In genomic region chr1:31788825-31789256, GRCh38 we compare ENCODE assay signal across 8 cellular contexts. TPM values are rescaled to one million over a fixed set of nuclear protein-coding genes. Genes with fewer than 3 reads are reported as not detected.
DNase-seq lines count a peak whose midpoint lies in the region; ATAC-seq and TF ChIP-seq lines count a peak whose summit lies in the region.

No MANE protein-coding gene starts in this region.

- H3K4me1 Mint-ChIP-seq in activated CD8-positive, alpha-beta memory T cell treated with anti-CD3 and anti-CD28 coated beads, Interleukin-2, amount 10 ng/mL, durations not matched to agents 7 days and 5 days = peaks cover 11% of the 10 kb centered on the region
- H3K4me1 Mint-ChIP-seq in dendritic cell treated with granulocyte-macrophage colony-stimulating factor and Interleukin-4, amounts not matched to agents 40 ng/mL and 50 ng/mL, for 4 days (ENCODE audit: low read depth) = peaks cover 20% of the 10 kb centered on the region

- in situ Hi-C loops in Panc1 (cut with HindIII; ENCODE audit: low pct_unique_long_range_greater_than_20kb, low sequenced_read_pairs) = no loop called here

- intact Hi-C loops in Panc1 (cut with micrococcal nuclease; ENCODE audit: unreplicated experiment) = loop anchor here (1.0 to 10.0 kb wide), 2 partner anchors 126 to 224 kb away; no protein-coding TSS in a partner anchor
- intact Hi-C loops in dendritic cell treated with granulocyte-macrophage colony-stimulating factor and Interleukin-4, amounts not matched to agents 40 ng/mL and 50 ng/mL, for 4 days (cut with micrococcal nuclease) = loop anchor here (1.0 to 2.0 kb wide), 2 partner anchors 24 to 126 kb away; partner anchors contain the start of gene ADGRB2
- intact Hi-C loops in upper lobe of right lung (cut with DNase I) = loop anchor here (5.0 kb wide), 1 partner anchor 122 kb away; no protein-coding TSS in a partner anchor

- H3K27ac Mint-ChIP-seq in activated CD8-positive, alpha-beta memory T cell treated with anti-CD3 and anti-CD28 coated beads, Interleukin-2, amount 10 ng/mL, durations not matched to agents 7 days and 5 days = peak overlapping the region; percentile 82
- peak overlapping the region; percentile 92 for H3K27ac Mint-ChIP-seq in dendritic cell treated with granulocyte-macrophage colony-stimulating factor and Interleukin-4, amounts not matched to agents 40 ng/mL and 50 ng/mL, for 4 days

- peak overlapping the region; percentile 76 for H3K4me3 Mint-ChIP-seq in activated CD8-positive, alpha-beta memory T cell treated with anti-CD3 and anti-CD28 coated beads, Interleukin-2, amount 10 ng/mL, durations not matched to agents 7 days and 5 days
- peak overlapping the region; percentile 77 for H3K4me3 Mint-ChIP-seq in dendritic cell treated with granulocyte-macrophage colony-stimulating factor and Interleukin-4, amounts not matched to agents 40 ng/mL and 50 ng/mL, for 4 days

- no peaks in the 10 kb centered on the region for H3K27me3 Mint-ChIP-seq in activated CD8-positive, alpha-beta memory T cell treated with anti-CD3 and anti-CD28 coated beads, Interleukin-2, amount 10 ng/mL, durations not matched to agents 7 days and 5 days
- peaks cover 20% of the 10 kb centered on the region for H3K27me3 Mint-ChIP-seq in dendritic cell treated with granulocyte-macrophage colony-stimulating factor and Interleukin-4, amounts not matched to agents 40 ng/mL and 50 ng/mL, for 4 days

- H3K9me3 Mint-ChIP-seq in activated CD8-positive, alpha-beta memory T cell treated with anti-CD3 and anti-CD28 coated beads, Interleukin-2, amount 10 ng/mL, durations not matched to agents 7 days and 5 days (ENCODE audit: low read depth) = no peaks in the 10 kb centered on the region
- H3K9me3 Mint-ChIP-seq in dendritic cell treated with granulocyte-macrophage colony-stimulating factor and Interleukin-4, amounts not matched to agents 40 ng/mL and 50 ng/mL, for 4 days = no peaks in the 10 kb centered on the region

- CTCF ChIA-PET in activated CD8-positive, alpha-beta memory T cell treated with anti-CD3 and anti-CD28 coated beads, Interleukin-2, amount 10 ng/mL, durations not matched to agents 7 days and 5 days (lab: Charles Lee) = interaction anchor here (0.6 to 5.5 kb wide), 58 partner anchors 9 to 1070 kb away, joined by 3 to 100 read pairs (median 6); partner anchors contain the start of genes ADGRB2, COL16A1, PEF1 and TMEM39B
- CTCF ChIA-PET in Panc1 (lab: Charles Lee) = interaction anchor here (0.6 to 1.9 kb wide), 26 partner anchors 16 to 321 kb away, joined by 3 to 24 read pairs (median 7); partner anchors contain the start of gene PEF1

- peak; percentile 48 for ATAC-seq in activated CD8-positive, alpha-beta memory T cell treated with anti-CD3 and anti-CD28 coated beads, Interleukin-2, amount 10 ng/mL, durations not matched to agents 7 days and 5 days
- ATAC-seq in HG02943 (IDR thresholded peaks at IDR 0.05; ENCODE audit: low read depth, unreplicated experiment) (peak; percentile 27), Panc1 (peak; percentile 65), upper lobe of right lung (peak; percentile 40), GM21367 (IDR thresholded peaks at IDR 0.05; ENCODE audit: unreplicated experiment) (no peak)

- H3K4me1 ChIP-seq in Panc1 (ENCODE audit: control insufficient read depth, insufficient read depth, low read length) = 0 out of 2 replicates have a peak, but pooled peaks cover 15% of the 10 kb centered on the region
- H3K4me1 ChIP-seq in mesodermal cell (ENCODE audit: control insufficient read depth, insufficient read depth, low read length, poor library complexity, severe bottlenecking) = peaks cover 12% of the 10 kb centered on the region
- H3K4me1 ChIP-seq in upper lobe of right lung = peaks cover 3% of the 10 kb centered on the region

- no peak for DNase-seq in activated CD8-positive, alpha-beta memory T cell treated with anti-CD3 and anti-CD28 coated beads, Interleukin-2, amount 10 ng/mL, durations not matched to agents 7 days and 5 days
- DNase-seq in activated CD8-positive, alpha-beta memory T cell treated with anti-CD3 and anti-CD28 coated beads, Interleukin-2, amount 50 U/mL, for 48 hours = no peak
- DNase-seq in Panc1 (ENCODE audit: low read depth, low spot score) (no peak), upper lobe of right lung (no peak)

- H3K9me3 ChIP-seq in Panc1 (ENCODE audit: control insufficient read depth, insufficient read depth, low read depth, low read length) (no peaks in the 10 kb centered on the region), mesodermal cell (ENCODE audit: control insufficient read depth, low read length) (no peaks in the 10 kb centered on the region), upper lobe of right lung (no peaks in the 10 kb centered on the region)

- peak overlapping the region; percentile 86 for H3K27ac ChIP-seq in Panc1 (ENCODE audit: low read length)
- peak overlapping the region; percentile 62 for H3K27ac ChIP-seq in mesodermal cell (ENCODE audit: low read depth, low read length, severe bottlenecking)
- peak overlapping the region; percentile 90 for H3K27ac ChIP-seq in upper lobe of right lung

- TF ChIP-seq CTCF in Panc1 (IDR thresholded peaks at IDR 0.05) = no peak
- TF ChIP-seq CTCF in upper lobe of right lung (IDR thresholded peaks at IDR 0.05) = no peak

- H3K36me3 ChIP-seq in Panc1 (ENCODE audit: control insufficient read depth, insufficient read depth, low read length) (no peaks in the 10 kb centered on the region), mesodermal cell (ENCODE audit: control insufficient read depth, insufficient read depth, low read length) (no peaks in the 10 kb centered on the region), upper lobe of right lung (no peaks in the 10 kb centered on the region)

- H3K4me3 ChIP-seq in Panc1 (ENCODE audit: low read depth in 2 of 2, low read length in 2 of 2) (peak overlapping the region; percentile 53 to 88), mesodermal cell (ENCODE audit: extremely low read depth, insufficient read depth, low read length, poor library complexity, severe bottlenecking) (peak overlapping the region; percentile 56), upper lobe of right lung (peak overlapping the region; percentile 70)

- BruUV-seq in Panc1 (replicated peaks; lab: Mats Ljungman, UMichigan) = no TSS peak

- no peaks in the 10 kb centered on the region for H3K36me3 Mint-ChIP-seq in activated CD8-positive, alpha-beta memory T cell treated with anti-CD3 and anti-CD28 coated beads, Interleukin-2, amount 10 ng/mL, durations not matched to agents 7 days and 5 days
- no peaks in the 10 kb centered on the region for H3K36me3 Mint-ChIP-seq in dendritic cell treated with granulocyte-macrophage colony-stimulating factor and Interleukin-4, amounts not matched to agents 40 ng/mL and 50 ng/mL, for 4 days (ENCODE audit: low read depth)

- H3K27me3 ChIP-seq in Panc1 (ENCODE audit: control insufficient read depth, insufficient read depth, low read length) = no peaks in the 10 kb centered on the region
- H3K27me3 ChIP-seq in upper lobe of right lung = no peaks in the 10 kb centered on the region

- 0% methylated on average over 10 to 11 of the region's 22 CpGs for WGBS in mesodermal cell (ENCODE audit: insufficient coverage in 2 of 2), 2 experiments

- POLR2A ChIA-PET in Panc1 (lab: Charles Lee) = interaction anchor here (0.6 to 1.3 kb wide), 4 partner anchors 28 to 311 kb away, joined by 3 to 21 read pairs (median 4); partner anchors contain the start of gene PEF1

RNA-seq across cellular contexts. Expression of gene ADGRB2, which starts 24.7 kb away (rescaled TPM):
- 1 to 10 TPM in 1 of 2 experiments, under 1 TPM in 1; 0.07 to 1.3 TPM for total RNA-seq in activated CD8-positive, alpha-beta memory T cell treated with anti-CD3 and anti-CD28 coated beads, Interleukin-2, amount 10 ng/mL, durations not matched to agents 7 days and 5 days
- total RNA-seq in Panc1 (2021; ENCODE audit: unreplicated experiment) (34.8 TPM), upper lobe of right lung (0.69 TPM)
- 31.5 TPM for polyA plus RNA-seq in Panc1 (2012; ENCODE audit: insufficient read length)
- polyA plus RNA-seq in mesodermal cell (2013, experiment 1 of 2) = 24.5 TPM
- polyA plus RNA-seq in mesodermal cell (2013, experiment 2 of 2) = 18.7 TPM

RNA-seq across cellular contexts. Expression of gene SPOCD1, which starts 27.0 kb away (rescaled TPM):
- not detected for total RNA-seq in activated CD8-positive, alpha-beta memory T cell treated with anti-CD3 and anti-CD28 coated beads, Interleukin-2, amount 10 ng/mL, durations not matched to agents 7 days and 5 days
- 0.54 TPM for total RNA-seq in Panc1 (2021; ENCODE audit: unreplicated experiment)
- 0.22 TPM for polyA plus RNA-seq in Panc1 (2012; ENCODE audit: insufficient read length)
- 7.0 TPM for polyA plus RNA-seq in mesodermal cell (2013, experiment 1 of 2)
- 5.4 TPM for polyA plus RNA-seq in mesodermal cell (2013, experiment 2 of 2)
- total RNA-seq in upper lobe of right lung = 31.4 TPM

Comparison
In these comparisons a context has a peak if more than half of its experiments do, and no peak if none do; other contexts are left out.
1. RNA of gene ADGRB2, which starts 24.7 kb away (total RNA-seq): 34.8 TPM in Panc1 (single experiment); 0.07 to 1.3 TPM in activated CD8-positive, alpha-beta memory T cell treated with anti-CD3 and anti-CD28 coated beads, Interleukin-2, amount 10 ng/mL, durations not matched to agents 7 days and 5 days and 0.69 TPM in upper lobe of right lung (single experiment); every median in the first group is over 10 times any median in the second.
2. RNA of gene SPOCD1, which starts 27.0 kb away (total RNA-seq): 31.4 TPM in upper lobe of right lung (single experiment); 0.54 TPM in Panc1 (single experiment) and not detected in activated CD8-positive, alpha-beta memory T cell treated with anti-CD3 and anti-CD28 coated beads, Interleukin-2, amount 10 ng/mL, durations not matched to agents 7 days and 5 days; every median in the first group is over 10 times any median in the second.
3. Peak in every context shown above with its lines, with median percentiles within 50 percentile points of each other: H3K27ac ChIP-seq and H3K4me3 ChIP-seq.